2 cellular contexts compared by ENCODE assay signal in genomic region chr20:45816951-45817651, GRCh38.
TF ChIP-seq lines count a peak whose summit lies in the region.

No MANE protein-coding gene starts in this region.

TF ChIP-seq in GM12891, 5 proteins besides CTCF, POLR2A, EP300 and RAD21:
- no peak for TF ChIP-seq POU2F2 (IDR thresholded peaks at IDR 0.05; ENCODE audit: low read depth, low read length)
TF ChIP-seq in GM12891: peak in this region for 0.

TF ChIP-seq in endothelial cell of umbilical vein, 7 proteins besides CTCF, POLR2A, EP300 and RAD21:
- TF ChIP-seq GATA2 (IDR thresholded peaks at IDR 0.05; ENCODE audit: insufficient read depth, insufficient read length, low read depth, low read length), result no peak
- TF ChIP-seq POLR2AphosphoS5 (IDR thresholded peaks at IDR 0.05; ENCODE audit: insufficient read depth, low read depth, low read length), result peak; percentile 35
